9 cellular contexts compared by ENCODE assay signal in genomic region chrX:151722241-151722846, GRCh38. TPM values are rescaled to one million over a fixed set of nuclear protein-coding genes. Genes with fewer than 3 reads are reported as not detected.
DNase-seq lines count a peak whose midpoint lies in the region; ATAC-seq and TF ChIP-seq lines count a peak whose summit lies in the region.
"Had no signal": no experiment of that assay in that cellular context is flagged by ENCODE, and none has a peak within 500 bp of the region (broad histone marks: within the 10 kb centered on the region; RNA-seq: fewer than 3 reads in every experiment).

No MANE protein-coding gene starts in this region.

- no peaks in the 10 kb centered on the region; the same call in 1 of the 2 replicates for H4K20me1 ChIP-seq in BLaER1

- H3K4me1 ChIP-seq in BLaER1: peaks cover 49% of the 10 kb centered on the region
- no peaks in the 10 kb centered on the region for H3K4me1 ChIP-seq in colonic mucosa

- peak; percentile 77 for DNase-seq in HEK293T (ENCODE audit: extremely low spot score)
- DNase-seq in colonic mucosa: peak; percentile 24
- DNase-seq in mesothelial cell of epicardium (ENCODE audit: low spot score in 2 of 2, unreplicated experiment in 2 of 2): peak in 1 of 2 experiments; percentile 66
- DNase-seq in activated CD8-positive, alpha-beta memory T cell treated with anti-CD3 and anti-CD28 coated beads, Interleukin-2, amount 10 ng/mL, durations not matched to agents 7 days and 5 days: no peak
- no peak for DNase-seq in coronary artery (ENCODE audit: low spot score)

- H3K27ac Mint-ChIP-seq in mesothelial cell of epicardium: no peak overlapping the region
- H3K27ac Mint-ChIP-seq in activated CD8-positive, alpha-beta memory T cell treated with anti-CD3 and anti-CD28 coated beads, Interleukin-2, amount 10 ng/mL, durations not matched to agents 7 days and 5 days: no peak overlapping the region

- peaks cover 12% of the 10 kb centered on the region for H3K9me3 Mint-ChIP-seq in mesothelial cell of epicardium
- H3K9me3 Mint-ChIP-seq in activated CD8-positive, alpha-beta memory T cell treated with anti-CD3 and anti-CD28 coated beads, Interleukin-2, amount 10 ng/mL, durations not matched to agents 7 days and 5 days (ENCODE audit: low read depth): no peaks in the 10 kb centered on the region

- no peaks in the 10 kb centered on the region for H3K36me3 Mint-ChIP-seq in mesothelial cell of epicardium
- H3K36me3 Mint-ChIP-seq in activated CD8-positive, alpha-beta memory T cell treated with anti-CD3 and anti-CD28 coated beads, Interleukin-2, amount 10 ng/mL, durations not matched to agents 7 days and 5 days: no peaks in the 10 kb centered on the region

- no peak overlapping the region for H3K4me3 Mint-ChIP-seq in mesothelial cell of epicardium
- H3K4me3 Mint-ChIP-seq in activated CD8-positive, alpha-beta memory T cell treated with anti-CD3 and anti-CD28 coated beads, Interleukin-2, amount 10 ng/mL, durations not matched to agents 7 days and 5 days: no peak overlapping the region

- H3K4me1 Mint-ChIP-seq in mesothelial cell of epicardium: peaks cover 4% of the 10 kb centered on the region
- H3K4me1 Mint-ChIP-seq in activated CD8-positive, alpha-beta memory T cell treated with anti-CD3 and anti-CD28 coated beads, Interleukin-2, amount 10 ng/mL, durations not matched to agents 7 days and 5 days: no peaks in the 10 kb centered on the region

- TF ChIP-seq CTCF in colonic mucosa (IDR thresholded peaks at IDR 0.05): peak; percentile 38
- peak; percentile 26 for TF ChIP-seq CTCF in mesothelial cell of epicardium (IDR thresholded peaks at IDR 0.05; ENCODE audit: unreplicated experiment)
- TF ChIP-seq CTCF in coronary artery (IDR thresholded peaks at IDR 0.05): no peak

- H3K36me3 ChIP-seq in BLaER1: no peaks in the 10 kb centered on the region
- H3K36me3 ChIP-seq in colonic mucosa: no peaks in the 10 kb centered on the region

- H3K4me2 ChIP-seq in BLaER1: peak overlapping the region; percentile 65

- H3K27ac ChIP-seq in BLaER1 (no peak overlapping the region), colonic mucosa (no peak overlapping the region), coronary artery (no peak overlapping the region)

- H3K27me3 ChIP-seq in BLaER1 (peaks cover 95% of the 10 kb centered on the region), colonic mucosa (no peaks in the 10 kb centered on the region)

- H3K9ac ChIP-seq in BLaER1 (no peak overlapping the region), colonic mucosa (ENCODE audit: low read depth in 2 of 2, low read length in 2 of 2) (no peak overlapping the region)

- no peak for ATAC-seq in activated CD8-positive, alpha-beta memory T cell treated with anti-CD3 and anti-CD28 coated beads, Interleukin-2, amount 10 ng/mL, durations not matched to agents 7 days and 5 days
- ATAC-seq in GM21367 (IDR thresholded peaks at IDR 0.05; ENCODE audit: unreplicated experiment) (no peak), HG02973 (IDR thresholded peaks at IDR 0.05; ENCODE audit: unreplicated experiment) (no peak)

- CTCF ChIA-PET in HEK293T (lab: Yijun Ruan, JAX): interaction anchor here (0.5 kb wide), 1 partner anchor 668 kb away, joined by 3 read pairs; no protein-coding TSS in a partner anchor
- CTCF ChIA-PET in activated CD8-positive, alpha-beta memory T cell treated with anti-CD3 and anti-CD28 coated beads, Interleukin-2, amount 10 ng/mL, durations not matched to agents 7 days and 5 days (lab: Charles Lee): no interaction called here

- intact Hi-C loops in colonic mucosa (cut with DNase I): no loop called here

- POLR2A ChIA-PET in HEK293T (lab: Yijun Ruan, JAX): no interaction called here

- no peaks in the 10 kb centered on the region for H3K9me3 ChIP-seq in BLaER1
- H3K9me3 ChIP-seq in colonic mucosa: no peaks in the 10 kb centered on the region

- peaks cover 10% of the 10 kb centered on the region for H3K27me3 Mint-ChIP-seq in mesothelial cell of epicardium (ENCODE audit: low read depth)
- no peaks in the 10 kb centered on the region for H3K27me3 Mint-ChIP-seq in activated CD8-positive, alpha-beta memory T cell treated with anti-CD3 and anti-CD28 coated beads, Interleukin-2, amount 10 ng/mL, durations not matched to agents 7 days and 5 days

- no peak overlapping the region for H3K4me3 ChIP-seq in BLaER1
- no peak overlapping the region for H3K4me3 ChIP-seq in colonic mucosa
- no peak overlapping the region for H3K4me3 ChIP-seq in coronary artery

TF ChIP-seq in HEK293T, 16 proteins besides CTCF, POLR2A, EP300 and RAD21:
- no peak for TF ChIP-seq CTBP1 (IDR thresholded peaks at IDR 0.05; ENCODE audit: borderline replicate concordance)
- TF ChIP-seq ARNT (IDR thresholded peaks at IDR 0.05): no peak
- TF ChIP-seq FOXA1 (IDR thresholded peaks at IDR 0.05): no peak
- TF ChIP-seq SUZ12 (IDR thresholded peaks at IDR 0.05): no peak
- no peak for TF ChIP-seq FOXK2 (IDR thresholded peaks at IDR 0.05)
- TF ChIP-seq BHLHE40 (IDR thresholded peaks at IDR 0.05; ENCODE audit: borderline replicate concordance): no peak
- TF ChIP-seq ELF4 (IDR thresholded peaks at IDR 0.05): no peak
- TF ChIP-seq SP1 (IDR thresholded peaks at IDR 0.05): no peak

RNA-seq across cellular contexts. Expression of gene FATE1, which starts 6.5 kb away (rescaled TPM):
- total RNA-seq in colonic mucosa: not detected
- not detected in 3 replicates for total RNA-seq in mesothelial cell of epicardium
- not detected for total RNA-seq in activated CD8-positive, alpha-beta memory T cell treated with anti-CD3 and anti-CD28 coated beads, Interleukin-2, amount 10 ng/mL, durations not matched to agents 7 days and 5 days
- total RNA-seq: pulmonary artery endothelial cell had no signal

RNA-seq across cellular contexts. Expression of gene CNGA2, which starts 12.2 kb away (rescaled TPM):
- not detected for total RNA-seq in colonic mucosa
- total RNA-seq in mesothelial cell of epicardium: not detected in 3 replicates
- not detected for total RNA-seq in activated CD8-positive, alpha-beta memory T cell treated with anti-CD3 and anti-CD28 coated beads, Interleukin-2, amount 10 ng/mL, durations not matched to agents 7 days and 5 days
- total RNA-seq: pulmonary artery endothelial cell had no signal

RNA-seq across cellular contexts. Expression of gene PRRG3, which starts 27.1 kb away (rescaled TPM):
- under 1 TPM; 0.05 to 0.96 TPM for total RNA-seq in colonic mucosa
- 1.9 to 2.5 TPM (median 2.3 TPM) in 3 replicates for total RNA-seq in mesothelial cell of epicardium
- not detected for total RNA-seq in activated CD8-positive, alpha-beta memory T cell treated with anti-CD3 and anti-CD28 coated beads, Interleukin-2, amount 10 ng/mL, durations not matched to agents 7 days and 5 days
- total RNA-seq: pulmonary artery endothelial cell had no signal

Comparison
In these comparisons a context has a peak if more than half of its experiments do, and no peak if none do; other contexts are left out.
1. DNase-seq: peak in HEK293T (single experiment) and colonic mucosa (single experiment); none in activated CD8-positive, alpha-beta memory T cell treated with anti-CD3 and anti-CD28 coated beads, Interleukin-2, amount 10 ng/mL, durations not matched to agents 7 days and 5 days (single experiment) and coronary artery (single experiment).